In genomic region chr9:128078504-128079434, GRCh38 we compare ENCODE assay signal across 9 cellular contexts. TPM values are rescaled to one million over a fixed set of nuclear protein-coding genes. Genes with fewer than 3 reads are reported as not detected.
DNase-seq lines count a peak whose midpoint lies in the region; ATAC-seq, FAIRE-seq and TF ChIP-seq lines count a peak whose summit lies in the region.
"Had no signal": no experiment of that assay in that cellular context is flagged by ENCODE, and none has a peak within 500 bp of the region (broad histone marks: within the 10 kb centered on the region; RNA-seq: fewer than 3 reads in every experiment).

No MANE protein-coding gene starts in this region.

- no peak overlapping the region for H3K4me3 ChIP-seq in SK-N-MC
- H3K4me3 ChIP-seq in fibroblast of lung (replicated peaks in 1 of 4; ENCODE audit: control extremely low read depth in 1 of 4, insufficient read depth in 1 of 4, low read depth in 3 of 4, low read length in 4 of 4) = no peak overlapping the region
- no peak overlapping the region for H3K4me3 ChIP-seq in small intestine (ENCODE audit: low read depth in 1 of 2, low read length in 2 of 2)

- H3K27me3 ChIP-seq in fibroblast of lung (ENCODE audit: control insufficient read depth, insufficient read depth, low read length) = no peaks in the 10 kb centered on the region
- no peaks in the 10 kb centered on the region for H3K27me3 ChIP-seq in small intestine (ENCODE audit: control insufficient read depth in 2 of 2, insufficient read depth in 2 of 2, low read length in 2 of 2)

- H3K36me3 ChIP-seq in SK-N-MC (ENCODE audit: insufficient read depth, low read length) = peaks cover 6% of the 10 kb centered on the region; the same call in 1 of the 2 replicates
- no peaks in the 10 kb centered on the region for H3K36me3 ChIP-seq in fibroblast of lung (ENCODE audit: control insufficient read depth, insufficient read depth, low read length)
- peaks cover 0 to 2% of the 10 kb centered on the region in 2 donors for H3K36me3 ChIP-seq in small intestine (ENCODE audit: control insufficient read depth in 2 of 2, insufficient read depth in 2 of 2, low read length in 2 of 2)

- no peak for ATAC-seq in HG03442 (IDR thresholded peaks at IDR 0.05; ENCODE audit: unreplicated experiment)

- peaks cover 55% of the 10 kb centered on the region for H3K79me2 ChIP-seq in fibroblast of lung (ENCODE audit: control insufficient read depth, insufficient read depth, low read length)

- TF ChIP-seq CTCF in fibroblast of lung (conservative IDR thresholded peaks at IDR 0.05 in 1 of 2, IDR thresholded peaks at IDR 0.05 in 1 of 2; ENCODE audit: low read depth in 1 of 2, low read length in 2 of 2) = no peak

- H3K4me2 ChIP-seq in fibroblast of lung (ENCODE audit: extremely low read depth, insufficient read depth, low read length) = peak overlapping the region; percentile 40

- peak; percentile 79 for DNase-seq in HPDE6-E6E7 (ENCODE audit: extremely low spot score)
- no peak for DNase-seq in SK-N-MC (ENCODE audit: low read depth, low spot score)
- peak; percentile 39 to 65 for DNase-seq in fibroblast of lung (ENCODE audit: low read depth in 2 of 2)
- peak; percentile 96 for DNase-seq in small intestine
- DNase-seq in C1 segment of cervical spinal cord (lab: John Stamatoyannopoulos, UW) = no peak
- no peak for DNase-seq in cortex of kidney (lab: John Stamatoyannopoulos, UW)
- DNase-seq in NCI-H2227 (lab: John Stamatoyannopoulos, UW; ENCODE audit: unreplicated experiment) = no peak
- DNase-seq: activated CD4-positive, alpha-beta T cell treated with anti-CD3 and anti-CD28 coated beads, Interleukin-2, amount 50 U/mL, for 4 hours had no signal

- H3K27ac ChIP-seq in SK-N-MC (peak overlapping the region; percentile 53; the same call in 1 of the 2 replicates), fibroblast of lung (ENCODE audit: insufficient read depth, low read length) (peak overlapping the region; percentile 14), small intestine (ENCODE audit: low read depth in 1 of 2, low read length in 1 of 2) (peak overlapping the region; percentile 90 to 97)

- H3K9me3 ChIP-seq in SK-N-MC (ENCODE audit: low read depth, low read length) = no peaks in the 10 kb centered on the region
- H3K9me3 ChIP-seq in fibroblast of lung (ENCODE audit: control insufficient read depth, insufficient read depth, low read depth, low read length) = no peaks in the 10 kb centered on the region
- H3K9me3 ChIP-seq in small intestine (ENCODE audit: control insufficient read depth, low read depth) = no peaks in the 10 kb centered on the region

- FAIRE-seq in small intestine (lab: Jason Lieb, UNC) = no peak

- H2AFZ ChIP-seq in fibroblast of lung (ENCODE audit: low read length) = no peak overlapping the region

- no peaks in the 10 kb centered on the region for H4K20me1 ChIP-seq in fibroblast of lung (ENCODE audit: control insufficient read depth, extremely low read depth, insufficient read depth, low read length)

- H3K9ac ChIP-seq in SK-N-MC (ENCODE audit: insufficient read length) = no peak overlapping the region
- no peak overlapping the region for H3K9ac ChIP-seq in fibroblast of lung (ENCODE audit: insufficient read depth, low read length)

- H3K4me1 ChIP-seq in fibroblast of lung (ENCODE audit: control insufficient read depth, extremely low read depth, insufficient read depth, low read length) = peaks cover 34% of the 10 kb centered on the region
- peaks cover 5 to 8% of the 10 kb centered on the region in 2 donors for H3K4me1 ChIP-seq in small intestine (ENCODE audit: control insufficient read depth in 2 of 2, insufficient read depth in 1 of 2, low read depth in 1 of 2, low read length in 1 of 2)

- 6 to 40% (median 21%) methylated on average over 11 of the region's 11 CpGs for WGBS in small intestine, 3 donors

RNA-seq across cellular contexts. Expression of gene SLC25A25, which starts 10.7 kb away (rescaled TPM):
- total RNA-seq in fibroblast of lung = 24.1 and 30.7 TPM in 2 replicates
- polyA plus RNA-seq in fibroblast of lung = 11.2 and 14.0 TPM in 2 replicates
- 14.1 and 16.2 TPM in 2 replicates for polyA plus RNA-seq in fibroblast of lung (2012)
- polyA minus RNA-seq in fibroblast of lung (ENCODE audit: low replicate concordance) = 19.2 and 22.6 TPM in 2 replicates
- 10 to 100 TPM; 15.5 to 26.2 (median 23.5) TPM for polyA plus RNA-seq in small intestine

RNA-seq across cellular contexts. Expression of gene NAIF1, which starts 11.6 kb away (rescaled TPM):
- 12.6 and 13.2 TPM in 2 replicates for total RNA-seq in fibroblast of lung
- 5.5 and 7.1 TPM in 2 replicates for polyA plus RNA-seq in fibroblast of lung
- 6.4 and 8.0 TPM in 2 replicates for polyA plus RNA-seq in fibroblast of lung (2012)
- polyA minus RNA-seq in fibroblast of lung (ENCODE audit: low replicate concordance) = 3.0 and 20.0 TPM in 2 replicates
- polyA plus RNA-seq in small intestine = 1 to 10 TPM; 8.1 to 10.0 (median 9.2) TPM

RNA-seq across cellular contexts. Expression of gene PTGES2, which starts 48.8 kb away (rescaled TPM):
- 57.3 and 57.6 TPM in 2 replicates for total RNA-seq in fibroblast of lung
- polyA plus RNA-seq in fibroblast of lung = 44.8 and 60.7 TPM in 2 replicates
- polyA plus RNA-seq in fibroblast of lung (2012) = 47.2 and 75.5 TPM in 2 replicates
- polyA minus RNA-seq in fibroblast of lung (ENCODE audit: low replicate concordance) = 38.8 and 98.7 TPM in 2 replicates
- 10 to 100 TPM; 68.2 to 99.7 (median 83.8) TPM for polyA plus RNA-seq in small intestine

Comparison
In these comparisons a context has a peak if more than half of its experiments do, and no peak if none do; other contexts are left out.
1. DNase-seq: peak in HPDE6-E6E7 (single experiment), fibroblast of lung (2 of 2) and small intestine (single experiment); none in SK-N-MC (single experiment), C1 segment of cervical spinal cord (0 of 14), cortex of kidney (single experiment) and NCI-H2227 (single experiment).
2. H3K27ac ChIP-seq: peak in every context shown above with its lines; median percentile 94 in small intestine; 53 in SK-N-MC; 14 in fibroblast of lung.